In genomic region chr3:42036483-42036823, GRCh38 we compare ENCODE assay signal across 1 cellular context.
TF ChIP-seq lines count a peak whose summit lies in the region.

No MANE protein-coding gene starts in this region.

TF ChIP-seq in HEK293, 187 proteins besides CTCF, POLR2A, EP300 and RAD21 (continued from another document and continues in another):
- TF ChIP-seq, protein P1, sequence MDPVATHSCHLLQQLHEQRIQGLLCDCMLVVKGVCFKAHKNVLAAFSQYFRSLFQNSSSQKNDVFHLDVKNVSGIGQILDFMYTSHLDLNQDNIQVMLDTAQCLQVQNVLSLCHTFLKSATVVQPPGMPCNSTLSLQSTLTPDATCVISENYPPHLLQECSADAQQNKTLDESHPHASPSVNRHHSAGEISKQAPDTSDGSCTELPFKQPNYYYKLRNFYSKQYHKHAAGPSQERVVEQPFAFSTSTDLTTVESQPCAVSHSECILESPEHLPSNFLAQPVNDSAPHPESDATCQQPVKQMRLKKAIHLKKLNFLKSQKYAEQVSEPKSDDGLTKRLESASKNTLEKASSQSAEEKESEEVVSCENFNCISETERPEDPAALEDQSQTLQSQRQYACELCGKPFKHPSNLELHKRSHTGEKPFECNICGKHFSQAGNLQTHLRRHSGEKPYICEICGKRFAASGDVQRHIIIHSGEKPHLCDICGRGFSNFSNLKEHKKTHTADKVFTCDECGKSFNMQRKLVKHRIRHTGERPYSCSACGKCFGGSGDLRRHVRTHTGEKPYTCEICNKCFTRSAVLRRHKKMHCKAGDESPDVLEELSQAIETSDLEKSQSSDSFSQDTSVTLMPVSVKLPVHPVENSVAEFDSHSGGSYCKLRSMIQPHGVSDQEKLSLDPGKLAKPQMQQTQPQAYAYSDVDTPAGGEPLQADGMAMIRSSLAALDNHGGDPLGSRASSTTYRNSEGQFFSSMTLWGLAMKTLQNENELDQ (tag by site-specific recombination; IDR thresholded peaks at IDR 0.05; ENCODE audit: low read depth): no peak
- TF ChIP-seq ZNF488 (tag by site-specific recombination; IDR thresholded peaks at IDR 0.05) (no peak), ZNF175 (tag by site-specific recombination; IDR thresholded peaks at IDR 0.05) (no peak), ZNF558 (tag by site-specific recombination; IDR thresholded peaks at IDR 0.05) (no peak), ZNF658 (tag by site-specific recombination; IDR thresholded peaks at IDR 0.05) (no peak), BCL11A (tag by site-specific recombination; IDR thresholded peaks at IDR 0.05; ENCODE audit: low read depth) (0 out of 2 replicates have a peak, but pooled peaks have one; percentile 33), ZNF837 (tag by site-specific recombination; IDR thresholded peaks at IDR 0.05) (no peak), ZNF596 (tag by site-specific recombination; IDR thresholded peaks at IDR 0.05) (no peak), ZNF266 (tag by site-specific recombination; IDR thresholded peaks at IDR 0.05; ENCODE audit: low read depth) (no peak), ZNF776 (tag by site-specific recombination; IDR thresholded peaks at IDR 0.05; ENCODE audit: borderline replicate concordance) (no peak), ZNF660 (tag by site-specific recombination; IDR thresholded peaks at IDR 0.05) (peak; percentile 56; the same call in 1 of the 2 replicates), ZXDB (tag by site-specific recombination; IDR thresholded peaks at IDR 0.05) (no peak), ZNF548 (tag by site-specific recombination; IDR thresholded peaks at IDR 0.05) (no peak), ZNF366 (tag by site-specific recombination; conservative IDR thresholded peaks at IDR 0.05) (peak; percentile 49), ZBTB17 (tag by site-specific recombination; IDR thresholded peaks at IDR 0.05) (peak; percentile 63), ZFP37 (tag by site-specific recombination; IDR thresholded peaks at IDR 0.05) (0 out of 2 replicates have a peak, but pooled peaks have one; percentile 13), ZNF624 (tag by site-specific recombination; IDR thresholded peaks at IDR 0.05) (no peak), ZIC2 (tag by site-specific recombination; IDR thresholded peaks at IDR 0.05) (no peak), ATF2 (tag by site-specific recombination; IDR thresholded peaks at IDR 0.05; ENCODE audit: low read depth) (no peak), ZNF114 (tag by site-specific recombination; IDR thresholded peaks at IDR 0.05) (no peak), ZNF223 (tag by site-specific recombination; IDR thresholded peaks at IDR 0.05) (no peak), OVOL3 (tag by site-specific recombination; IDR thresholded peaks at IDR 0.05) (no peak), ZNF280D (tag by site-specific recombination; IDR thresholded peaks at IDR 0.05) (no peak), ZNF501 (tag by site-specific recombination; IDR thresholded peaks at IDR 0.05) (no peak; the same call in 1 of the 2 replicates), ZNF449 (tag by site-specific recombination; IDR thresholded peaks at IDR 0.05) (no peak), ZNF248 (tag by site-specific recombination; IDR thresholded peaks at IDR 0.05) (no peak), KLF9 (tag by site-specific recombination; IDR thresholded peaks at IDR 0.05; ENCODE audit: low read depth) (no peak), ZNF704 (tag by site-specific recombination; IDR thresholded peaks at IDR 0.05) (no peak), ZNF16 (tag by site-specific recombination; IDR thresholded peaks at IDR 0.05; ENCODE audit: low read depth) (no peak), ZBTB1 (tag by site-specific recombination; IDR thresholded peaks at IDR 0.05) (no peak), ZBTB48 (tag by site-specific recombination; IDR thresholded peaks at IDR 0.05) (no peak), ZNF155 (tag by site-specific recombination; IDR thresholded peaks at IDR 0.05) (no peak), ZNF785 (tag by site-specific recombination; IDR thresholded peaks at IDR 0.05) (no peak), SETDB1 (IDR thresholded peaks at IDR 0.05; ENCODE audit: insufficient read length, low read length) (no peak), ZNF600 (tag by site-specific recombination; IDR thresholded peaks at IDR 0.05) (peak; percentile 89), TRIM28 (IDR thresholded peaks at IDR 0.05; ENCODE audit: borderline replicate concordance, low read length) (peak; percentile 34; the same call in 1 of the 2 replicates), SP7 (tag by site-specific recombination; IDR thresholded peaks at IDR 0.05) (peak; percentile 85), HOXC10 (CRISPR knock-in tag; IDR thresholded peaks at IDR 0.05) (no peak), AEBP2 (tag by site-specific recombination; IDR thresholded peaks at IDR 0.05; ENCODE audit: borderline replicate concordance) (no peak), ZNF629 (tag by site-specific recombination; IDR thresholded peaks at IDR 0.05) (peak; percentile 69)
- TF ChIP-seq, protein P2, sequence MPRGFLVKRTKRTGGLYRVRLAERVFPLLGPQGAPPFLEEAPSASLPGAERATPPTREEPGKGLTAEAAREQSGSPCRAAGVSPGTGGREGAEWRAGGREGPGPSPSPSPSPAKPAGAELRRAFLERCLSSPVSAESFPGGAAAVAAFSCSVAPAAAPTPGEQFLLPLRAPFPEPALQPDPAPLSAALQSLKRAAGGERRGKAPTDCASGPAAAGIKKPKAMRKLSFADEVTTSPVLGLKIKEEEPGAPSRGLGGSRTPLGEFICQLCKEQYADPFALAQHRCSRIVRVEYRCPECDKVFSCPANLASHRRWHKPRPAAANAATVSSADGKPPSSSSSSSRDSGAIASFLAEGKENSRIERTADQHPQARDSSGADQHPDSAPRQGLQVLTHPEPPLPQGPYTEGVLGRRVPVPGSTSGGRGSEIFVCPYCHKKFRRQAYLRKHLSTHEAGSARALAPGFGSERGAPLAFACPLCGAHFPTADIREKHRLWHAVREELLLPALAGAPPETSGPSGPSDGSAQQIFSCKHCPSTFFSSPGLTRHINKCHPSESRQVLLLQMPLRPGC (tag by site-specific recombination; IDR thresholded peaks at IDR 0.05): peak; percentile 57; the same call in 1 of the 2 replicates
- TF ChIP-seq, protein P3, sequence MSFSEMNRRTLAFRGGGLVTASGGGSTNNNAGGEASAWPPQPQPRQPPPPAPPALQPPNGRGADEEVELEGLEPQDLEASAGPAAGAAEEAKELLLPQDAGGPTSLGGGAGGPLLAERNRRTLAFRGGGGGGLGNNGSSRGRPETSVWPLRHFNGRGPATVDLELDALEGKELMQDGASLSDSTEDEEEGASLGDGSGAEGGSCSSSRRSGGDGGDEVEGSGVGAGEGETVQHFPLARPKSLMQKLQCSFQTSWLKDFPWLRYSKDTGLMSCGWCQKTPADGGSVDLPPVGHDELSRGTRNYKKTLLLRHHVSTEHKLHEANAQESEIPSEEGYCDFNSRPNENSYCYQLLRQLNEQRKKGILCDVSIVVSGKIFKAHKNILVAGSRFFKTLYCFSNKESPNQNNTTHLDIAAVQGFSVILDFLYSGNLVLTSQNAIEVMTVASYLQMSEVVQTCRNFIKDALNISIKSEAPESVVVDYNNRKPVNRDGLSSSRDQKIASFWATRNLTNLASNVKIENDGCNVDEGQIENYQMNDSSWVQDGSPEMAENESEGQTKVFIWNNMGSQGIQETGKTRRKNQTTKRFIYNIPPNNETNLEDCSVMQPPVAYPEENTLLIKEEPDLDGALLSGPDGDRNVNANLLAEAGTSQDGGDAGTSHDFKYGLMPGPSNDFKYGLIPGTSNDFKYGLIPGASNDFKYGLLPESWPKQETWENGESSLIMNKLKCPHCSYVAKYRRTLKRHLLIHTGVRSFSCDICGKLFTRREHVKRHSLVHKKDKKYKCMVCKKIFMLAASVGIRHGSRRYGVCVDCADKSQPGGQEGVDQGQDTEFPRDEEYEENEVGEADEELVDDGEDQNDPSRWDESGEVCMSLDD (tag by site-specific recombination; IDR thresholded peaks at IDR 0.05): no peak
- TF ChIP-seq, protein P4, sequence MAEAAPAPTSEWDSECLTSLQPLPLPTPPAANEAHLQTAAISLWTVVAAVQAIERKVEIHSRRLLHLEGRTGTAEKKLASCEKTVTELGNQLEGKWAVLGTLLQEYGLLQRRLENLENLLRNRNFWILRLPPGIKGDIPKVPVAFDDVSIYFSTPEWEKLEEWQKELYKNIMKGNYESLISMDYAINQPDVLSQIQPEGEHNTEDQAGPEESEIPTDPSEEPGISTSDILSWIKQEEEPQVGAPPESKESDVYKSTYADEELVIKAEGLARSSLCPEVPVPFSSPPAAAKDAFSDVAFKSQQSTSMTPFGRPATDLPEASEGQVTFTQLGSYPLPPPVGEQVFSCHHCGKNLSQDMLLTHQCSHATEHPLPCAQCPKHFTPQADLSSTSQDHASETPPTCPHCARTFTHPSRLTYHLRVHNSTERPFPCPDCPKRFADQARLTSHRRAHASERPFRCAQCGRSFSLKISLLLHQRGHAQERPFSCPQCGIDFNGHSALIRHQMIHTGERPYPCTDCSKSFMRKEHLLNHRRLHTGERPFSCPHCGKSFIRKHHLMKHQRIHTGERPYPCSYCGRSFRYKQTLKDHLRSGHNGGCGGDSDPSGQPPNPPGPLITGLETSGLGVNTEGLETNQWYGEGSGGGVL (tag by site-specific recombination; IDR thresholded peaks at IDR 0.05): no peak
- TF ChIP-seq, protein P5, sequence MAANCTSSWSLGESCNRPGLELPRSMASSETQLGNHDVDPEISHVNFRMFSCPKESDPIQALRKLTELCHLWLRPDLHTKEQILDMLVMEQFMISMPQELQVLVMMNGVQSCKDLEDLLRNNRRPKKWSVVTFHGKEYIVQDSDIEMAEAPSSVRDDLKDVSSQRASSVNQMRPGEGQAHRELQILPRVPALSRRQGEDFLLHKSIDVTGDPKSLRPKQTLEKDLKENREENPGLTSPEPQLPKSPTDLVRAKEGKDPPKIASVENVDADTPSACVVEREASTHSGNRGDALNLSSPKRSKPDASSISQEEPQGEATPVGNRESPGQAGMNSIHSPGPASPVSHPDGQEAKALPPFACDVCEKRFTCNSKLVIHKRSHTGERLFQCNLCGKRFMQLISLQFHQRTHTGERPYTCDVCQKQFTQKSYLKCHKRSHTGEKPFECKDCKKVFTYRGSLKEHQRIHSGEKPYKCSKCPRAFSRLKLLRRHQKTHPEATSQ (tag by site-specific recombination; IDR thresholded peaks at IDR 0.05): no peak
